In genomic region chr4:43842594-43842993, GRCh38 we compare ENCODE assay signal across 25 cellular contexts.
"Had no signal": no experiment of that assay in that cellular context is flagged by ENCODE, and none has a peak within 500 bp of the region (broad histone marks: within the 10 kb centered on the region; RNA-seq: fewer than 3 reads in every experiment).

No MANE protein-coding gene starts in this region.

- H3K27ac ChIP-seq: left ventricle myocardium inferior, ovary, right atrium auricular region, right lobe of liver, testis, transverse colon, upper lobe of left lung, vagina had no signal

- H3K36me3 Mint-ChIP-seq: naive thymus-derived CD4-positive, alpha-beta T cell; natural killer cell treated with Interleukin-12 subunit alpha and Interleukin-12 subunit beta and Interleukin-15 and Interleukin-18, amount 100 ng/mL, for 72 hours; stimulated activated memory B cell treated with anti-CD40 and anti-IgM and Interleukin-4, amounts not matched to agents 10 μg/mL and 1 μg/mL and 100 μg/mL, for 72 hours had no signal

- H3K27me3 Mint-ChIP-seq: naive thymus-derived CD4-positive, alpha-beta T cell; natural killer cell treated with Interleukin-12 subunit alpha and Interleukin-12 subunit beta and Interleukin-15 and Interleukin-18, amount 100 ng/mL, for 72 hours; progenitor cell of endocrine pancreas; stimulated activated memory B cell treated with anti-CD40 and anti-IgM and Interleukin-4, amounts not matched to agents 10 μg/mL and 1 μg/mL and 100 μg/mL, for 72 hours; stimulated activated naive CD8-positive, alpha-beta T cell treated with anti-CD3 and anti-CD28 coated beads, Interleukin-15, amount 100 ng/mL, for 72 hours had no signal

- H3K4me3 ChIP-seq: left ventricle myocardium inferior, lung, mucosa of descending colon, ovary, right atrium auricular region, right lobe of liver, smooth muscle cell, testis, thyroid gland, transverse colon, upper lobe of left lung, vagina had no signal

- H3K27me3 ChIP-seq: ovary, right atrium auricular region, right lobe of liver, testis, thyroid gland, transverse colon, upper lobe of left lung, vagina had no signal

- H3K36me3 ChIP-seq: left ventricle myocardium inferior, ovary, right atrium auricular region, right lobe of liver, thyroid gland, transverse colon, upper lobe of left lung, vagina had no signal

- H3K27ac Mint-ChIP-seq: naive thymus-derived CD4-positive, alpha-beta T cell; natural killer cell treated with Interleukin-12 subunit alpha and Interleukin-12 subunit beta and Interleukin-15 and Interleukin-18, amount 100 ng/mL, for 72 hours; progenitor cell of endocrine pancreas; stimulated activated memory B cell treated with anti-CD40 and anti-IgM and Interleukin-4, amounts not matched to agents 10 μg/mL and 1 μg/mL and 100 μg/mL, for 72 hours; stimulated activated naive CD8-positive, alpha-beta T cell treated with anti-CD3 and anti-CD28 coated beads, Interleukin-15, amount 100 ng/mL, for 72 hours had no signal

- H3K9me3 ChIP-seq: ovary, right atrium auricular region, right lobe of liver, testis, thyroid gland, upper lobe of left lung, vagina had no signal

- H3K9me3 Mint-ChIP-seq: stimulated activated memory B cell treated with anti-CD40 and anti-IgM and Interleukin-4, amounts not matched to agents 10 μg/mL and 1 μg/mL and 100 μg/mL, for 72 hours had no signal

- H3K4me1 Mint-ChIP-seq: naive thymus-derived CD4-positive, alpha-beta T cell; stimulated activated memory B cell treated with anti-CD40 and anti-IgM and Interleukin-4, amounts not matched to agents 10 μg/mL and 1 μg/mL and 100 μg/mL, for 72 hours; stimulated activated naive CD8-positive, alpha-beta T cell treated with anti-CD3 and anti-CD28 coated beads, Interleukin-15, amount 100 ng/mL, for 72 hours had no signal

- H3K4me1 ChIP-seq: left ventricle myocardium inferior, right atrium auricular region, right lobe of liver, testis, transverse colon, upper lobe of left lung, vagina had no signal

- DNase-seq: islet precursor cell; left ventricle myocardium inferior; mesendoderm; midbrain; mucosa of descending colon; naive thymus-derived CD4-positive, alpha-beta T cell; ovary; right lobe of liver; stimulated activated CD4-positive, alpha-beta T cell treated with anti-CD3 and anti-CD28 coated beads, Interleukin-1b, Interleukin-23, amount 100 ng/mL, for 48 hours; stimulated activated CD4-positive, alpha-beta T cell treated with anti-CD3 and anti-CD28 coated beads, Interleukin-2, amount 100 ng/mL, for 48 hours; stimulated activated CD4-positive, alpha-beta T cell treated with anti-CD3 and anti-CD28 coated beads, Interleukin-4, amount 100 ng/mL, for 4 hours; stimulated activated CD8-positive, alpha-beta memory T cell treated with anti-CD3 and anti-CD28 coated beads, Interleukin-4, amount 100 ng/mL, for 48 hours; stimulated activated naive CD4-positive, alpha-beta T cell treated with Interleukin-2 at 50 U/mL for 16 hours; stimulated activated naive CD8-positive, alpha-beta T cell treated with anti-CD3 and anti-CD28 coated beads, Interleukin-15, amount 100 ng/mL, for 72 hours; testis; thyroid gland; transverse colon; upper lobe of left lung had no signal

- H3K4me3 Mint-ChIP-seq: naive thymus-derived CD4-positive, alpha-beta T cell; natural killer cell treated with Interleukin-12 subunit alpha and Interleukin-12 subunit beta and Interleukin-15 and Interleukin-18, amount 100 ng/mL, for 72 hours; stimulated activated memory B cell treated with anti-CD40 and anti-IgM and Interleukin-4, amounts not matched to agents 10 μg/mL and 1 μg/mL and 100 μg/mL, for 72 hours; stimulated activated naive CD8-positive, alpha-beta T cell treated with anti-CD3 and anti-CD28 coated beads, Interleukin-15, amount 100 ng/mL, for 72 hours had no signal

- ATAC-seq: mucosa of descending colon; naive thymus-derived CD4-positive, alpha-beta T cell; natural killer cell treated with Interleukin-12 subunit alpha and Interleukin-12 subunit beta and Interleukin-15 and Interleukin-18, amount 100 ng/mL, for 72 hours; right lobe of liver; stimulated activated memory B cell treated with anti-CD40 and anti-IgM and Interleukin-4, amounts not matched to agents 10 μg/mL and 1 μg/mL and 100 μg/mL, for 72 hours; stimulated activated naive CD8-positive, alpha-beta T cell treated with anti-CD3 and anti-CD28 coated beads, Interleukin-15, amount 100 ng/mL, for 72 hours had no signal
